Comparison of ENCODE assay signal across 19 cellular contexts in the genomic region with DNA sequence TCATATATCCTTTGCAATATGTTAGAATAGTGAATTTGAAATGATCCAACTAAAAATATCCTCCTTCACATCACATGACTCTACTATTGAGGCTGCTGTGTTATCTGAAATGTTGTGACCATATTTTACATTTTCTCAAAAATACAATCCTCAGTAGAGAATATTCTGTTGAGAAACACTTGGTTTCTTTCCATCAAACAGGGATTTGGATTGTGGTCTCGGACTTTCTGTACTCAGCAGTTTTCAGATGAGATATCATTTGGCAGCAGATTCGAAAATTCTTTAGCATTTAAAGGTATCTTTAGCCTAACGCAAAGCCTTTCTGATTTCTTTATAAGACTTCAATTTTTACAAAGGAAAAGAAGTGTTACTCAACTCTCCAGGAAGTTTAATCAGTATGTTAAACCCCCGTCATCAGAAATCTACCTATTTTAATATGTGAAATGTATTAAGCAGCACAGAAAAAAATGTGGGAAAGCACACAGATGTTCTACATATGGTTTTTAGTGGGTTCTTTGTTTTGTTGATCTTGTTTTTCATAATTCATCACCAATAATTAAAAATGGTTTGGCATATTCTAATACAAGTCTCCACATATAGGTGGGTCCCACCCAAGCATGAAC. TPM values are rescaled to one million over a fixed set of nuclear protein-coding genes. Genes with fewer than 3 reads are reported as not detected.
"Had no signal": no experiment of that assay in that cellular context is flagged by ENCODE, and none has a peak within 500 bp of the region (broad histone marks: within the 10 kb centered on the region; RNA-seq: fewer than 3 reads in every experiment).

No MANE protein-coding gene starts in this region.

- H3K9me3 ChIP-seq: gastrocnemius medialis, left lung, psoas muscle, right lobe of liver, spleen had no signal

- ATAC-seq: activated naive CD4-positive, alpha-beta T cell treated with anti-CD3 and anti-CD28 coated beads, Interleukin-2, amount 50 U/mL, for 72 hours; esophagus mucosa; gastrocnemius medialis; left lung; psoas muscle; right lobe of liver; stimulated activated memory B cell treated with anti-CD40 and anti-IgM and Interleukin-4, amounts not matched to agents 10 μg/mL and 1 μg/mL and 100 μg/mL, for 72 hours; WTC11 had no signal

- H3K36me3 ChIP-seq: gastrocnemius medialis, left lung, right lobe of liver, spleen had no signal

- H3K4me1 ChIP-seq: gastrocnemius medialis, left lung, psoas muscle, right lobe of liver, spleen had no signal

- H3K27me3 ChIP-seq: gastrocnemius medialis, left lung, right lobe of liver, spleen had no signal

- H3K27ac ChIP-seq: coronary artery, gastrocnemius medialis, left lung, psoas muscle, right lobe of liver, spleen had no signal

- DNase-seq: activated CD4-positive, alpha-beta memory T cell treated with anti-CD3 and anti-CD28 coated beads for 36 hours; activated CD4-positive, alpha-beta T cell treated with anti-CD3 and anti-CD28 coated beads for 4 hours; activated gamma-delta T cell treated with Interleukin-2 at 50 U/mL for 16 hours; activated T-cell treated with anti-CD3 and anti-CD28 coated beads for 4 hours; amygdala; central memory CD4-positive, alpha-beta T cell; gastrocnemius medialis; head of caudate nucleus; left lung; psoas muscle; right lobe of liver; spleen; stimulated activated CD4-positive, alpha-beta T cell treated with anti-CD3 and anti-CD28 coated beads, Interleukin-4, amount 100 ng/mL, for 4 hours had no signal

- H3K4me3 ChIP-seq: coronary artery, gastrocnemius medialis, left lung, psoas muscle, right lobe of liver, spleen had no signal

RNA-seq across cellular contexts. Expression of gene ANXA3, which starts 55.4 kb away (rescaled TPM):
- total RNA-seq: activated CD4-positive, alpha-beta memory T cell treated with anti-CD3 and anti-CD28 coated beads for 36 hours; neural crest cell had no signal
